Comparison of ENCODE assay signal across 1 cellular context in the genomic region with DNA sequence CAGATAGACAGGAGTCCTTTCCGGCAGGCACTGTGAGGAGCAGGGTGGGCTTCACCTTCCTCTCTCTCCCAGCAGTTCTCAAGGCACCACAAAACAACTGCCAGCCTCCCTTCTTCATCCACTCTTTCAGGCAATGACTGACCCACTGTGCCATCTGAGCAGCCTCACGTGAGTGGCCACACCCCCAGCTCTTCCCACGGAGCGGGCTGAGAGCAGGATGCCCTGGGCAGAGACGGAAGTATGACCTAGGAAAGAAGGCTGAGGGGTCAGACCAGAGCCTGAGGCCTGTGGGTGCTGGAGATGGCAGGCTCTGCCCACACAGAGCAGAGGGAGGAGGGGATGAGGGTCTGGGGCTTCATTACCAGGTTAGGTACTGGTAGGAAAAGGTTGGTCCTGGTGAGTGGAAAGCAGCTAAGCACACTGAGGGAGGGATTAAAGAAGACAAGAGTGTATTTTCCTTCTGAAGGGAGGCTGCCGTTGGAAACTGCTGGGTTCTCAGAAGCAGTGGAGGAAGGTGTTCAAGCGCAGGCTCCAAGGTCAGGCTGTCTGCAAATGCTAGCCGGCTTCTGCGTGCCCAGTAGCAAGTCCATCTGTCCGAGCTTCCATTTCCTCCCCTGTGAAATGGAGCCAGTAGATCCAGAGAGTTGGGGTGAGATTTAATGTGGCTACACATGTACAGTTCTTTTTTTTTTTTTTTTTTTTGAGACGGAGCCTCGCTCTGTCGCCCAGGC.
TF ChIP-seq lines count a peak whose summit lies in the region.

No MANE protein-coding gene starts in this region.

TF ChIP-seq in WTC11, 78 proteins besides CTCF, POLR2A, EP300 and RAD21 (continued from another document):
- TF ChIP-seq, protein P1, sequence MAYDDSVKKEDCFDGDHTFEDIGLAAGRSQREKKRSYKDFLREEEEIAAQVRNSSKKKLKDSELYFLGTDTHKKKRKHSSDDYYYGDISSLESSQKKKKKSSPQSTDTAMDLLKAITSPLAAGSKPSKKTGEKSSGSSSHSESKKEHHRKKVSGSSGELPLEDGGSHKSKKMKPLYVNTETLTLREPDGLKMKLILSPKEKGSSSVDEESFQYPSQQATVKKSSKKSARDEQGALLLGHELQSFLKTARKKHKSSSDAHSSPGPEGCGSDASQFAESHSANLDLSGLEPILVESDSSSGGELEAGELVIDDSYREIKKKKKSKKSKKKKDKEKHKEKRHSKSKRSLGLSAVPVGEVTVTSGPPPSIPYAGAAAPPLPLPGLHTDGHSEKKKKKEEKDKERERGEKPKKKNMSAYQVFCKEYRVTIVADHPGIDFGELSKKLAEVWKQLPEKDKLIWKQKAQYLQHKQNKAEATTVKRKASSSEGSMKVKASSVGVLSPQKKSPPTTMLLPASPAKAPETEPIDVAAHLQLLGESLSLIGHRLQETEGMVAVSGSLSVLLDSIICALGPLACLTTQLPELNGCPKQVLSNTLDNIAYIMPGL (CRISPR knock-in tag; IDR thresholded peaks at IDR 0.05) = no peak
